Comparison of ENCODE assay signal across 23 cellular contexts in the genomic region with DNA sequence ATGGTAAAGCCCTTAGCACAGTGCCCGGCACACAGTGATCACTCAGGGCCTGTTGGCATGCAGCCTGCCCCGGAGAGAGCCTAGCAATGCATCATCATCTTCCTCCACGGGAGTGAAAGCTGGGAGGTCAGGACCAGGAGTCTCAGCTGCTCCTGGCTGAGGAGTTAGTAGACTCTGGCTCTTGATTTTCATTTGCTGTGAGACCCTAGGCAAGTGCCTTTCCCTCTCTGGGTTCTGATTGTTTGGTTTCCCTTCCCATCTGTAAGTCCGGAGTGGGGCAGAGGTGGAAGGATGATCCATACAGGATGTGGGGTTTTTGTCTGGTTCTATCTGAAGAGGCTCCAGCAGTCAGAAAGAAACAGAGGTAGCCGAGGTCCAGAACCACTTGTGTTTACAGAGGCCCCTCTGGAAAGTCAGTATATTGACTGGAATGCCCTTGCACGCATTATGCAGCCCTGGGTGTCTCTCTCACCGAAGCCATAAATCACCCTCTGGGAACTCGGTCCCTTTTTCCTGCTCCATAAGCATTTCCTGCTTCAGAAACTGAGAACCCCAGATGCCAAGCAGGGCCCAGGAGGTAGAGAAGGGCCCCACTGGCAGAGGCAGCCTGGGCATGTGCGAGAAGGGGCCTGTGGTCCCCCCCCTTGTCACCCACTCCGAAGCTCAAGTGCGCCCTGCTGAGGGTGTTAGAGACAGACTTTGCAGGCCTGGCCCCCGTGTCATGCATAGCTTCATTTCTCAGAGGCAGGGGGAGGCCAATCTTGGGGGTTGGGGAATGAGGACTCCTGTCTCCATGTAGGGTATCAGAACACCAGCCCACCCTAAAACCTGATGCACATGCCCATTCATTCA. TPM values are rescaled to one million over a fixed set of nuclear protein-coding genes. Genes with fewer than 3 reads are reported as not detected.
DNase-seq lines count a peak whose midpoint lies in the region; ATAC-seq, FAIRE-seq and TF ChIP-seq lines count a peak whose summit lies in the region.
"Had no signal": no experiment of that assay in that cellular context is flagged by ENCODE, and none has a peak within 500 bp of the region (broad histone marks: within the 10 kb centered on the region; RNA-seq: fewer than 3 reads in every experiment).

No MANE protein-coding gene starts in this region.

- TF ChIP-seq RAD21 in SK-N-SH (IDR thresholded peaks at IDR 0.05; ENCODE audit: low read length): no peak

- no peaks in the 10 kb centered on the region for H3K27me3 Mint-ChIP-seq in astrocyte (ENCODE audit: low read depth, unreplicated experiment)
- H3K27me3 Mint-ChIP-seq in activated T-helper 17 cell treated with anti-CD3 and anti-CD28 coated beads, Interleukin-2, amount 50 U/mL, for 72 hours: peaks cover 17% of the 10 kb centered on the region

- H3K9me3 ChIP-seq in SK-N-SH: no peaks in the 10 kb centered on the region
- H3K9me3 ChIP-seq in astrocyte (ENCODE audit: insufficient read depth, low read depth, low read length): no peaks in the 10 kb centered on the region
- H3K9me3 ChIP-seq: BLaER1 treated with 17β-estradiol and CSF1 and Interleukin-3, amounts not matched to agents 10 nM and 100 nM; lower lobe of right lung; pancreas had no signal

- no peak for TF ChIP-seq EP300 in SK-N-SH (IDR thresholded peaks at IDR 0.05; ENCODE audit: borderline replicate concordance in 1 of 2, low read depth in 1 of 2, low read length in 1 of 2)

- CTCF ChIA-PET in SK-N-SH (lab: Yijun Ruan, JAX): interaction anchor here (0.6 to 10.6 kb wide), 14 partner anchors 8 to 318 kb away, joined by 3 to 107 read pairs (median 6); a partner anchor contains a TSS

- FAIRE-seq in astrocyte (lab: Jason Lieb, UNC): no peak
- FAIRE-seq: pancreas had no signal

- DNase-seq in SK-N-SH (no peak), astrocyte (ENCODE audit: low read depth) (no peak), left kidney (ENCODE audit: low read depth, low spot score) (peak; percentile 54), substantia nigra (lab: John Stamatoyannopoulos, UW) (peak in 2 of 49 donors; percentile 31 to 32), NCI-H2107 (lab: John Stamatoyannopoulos, UW) (no peak), CD1c-positive myeloid dendritic cell (ENCODE audit: extremely low spot score) (no peak)
- DNase-seq: activated CD4-positive, alpha-beta T cell treated with anti-CD3 and anti-CD28 coated beads for 36 hours; GF-D8; KBM-7; lower lobe of right lung; naive B cell; NCI-H2081; RPMI8226; stimulated activated CD4-positive, alpha-beta T cell treated with anti-CD3 and anti-CD28 coated beads, Interleukin-2, amount 100 ng/mL, for 48 hours; stimulated activated naive CD8-positive, alpha-beta T cell treated with anti-CD3 and anti-CD28 coated beads, Interleukin-15, amount 100 ng/mL, for 72 hours; SW 1271 had no signal

- H3K79me2 ChIP-seq in SK-N-SH (ENCODE audit: insufficient read depth) (peaks cover 99% of the 10 kb centered on the region), astrocyte (ENCODE audit: insufficient read depth, low read length) (peaks cover 46% of the 10 kb centered on the region)

- H4K20me1 ChIP-seq in SK-N-SH (ENCODE audit: insufficient read depth) (peaks cover 90% of the 10 kb centered on the region), astrocyte (ENCODE audit: insufficient read depth, low read length) (peaks cover 78% of the 10 kb centered on the region)

- H3K4me3 ChIP-seq in SK-N-SH (ENCODE audit: low read depth in 2 of 2, low read length in 1 of 2): no peak overlapping the region
- H3K4me3 ChIP-seq in astrocyte (ENCODE audit: insufficient read depth, low read depth, low read length): no peak overlapping the region
- H3K4me3 ChIP-seq: BLaER1 treated with 17β-estradiol and CSF1 and Interleukin-3, amounts not matched to agents 10 nM and 100 nM; lower lobe of right lung; pancreas had no signal

- peak overlapping the region; percentile 34 to 98; a peak in 3 of 4 replicates for H3K27ac ChIP-seq in SK-N-SH (ENCODE audit: low read depth in 2 of 2, low read length in 1 of 2)
- H3K27ac ChIP-seq in astrocyte (ENCODE audit: low read depth, low read length): no peak overlapping the region
- peak overlapping the region; percentile 50 for H3K27ac ChIP-seq in substantia nigra (ENCODE audit: low read depth, low read length, poor library complexity, severe bottlenecking)
- H3K27ac ChIP-seq: 22Rv1; BLaER1 treated with 17β-estradiol and CSF1 and Interleukin-3, amounts not matched to agents 10 nM and 100 nM; lower lobe of right lung; pancreas had no signal

- H3K4me1 ChIP-seq in SK-N-SH (ENCODE audit: control insufficient read depth in 1 of 2, insufficient read depth in 2 of 2, low read depth in 1 of 2, low read length in 1 of 2) (peaks cover 56 to 86% of the 10 kb centered on the region in 2 experiments), astrocyte (ENCODE audit: insufficient read depth, low read length) (peaks cover 28% of the 10 kb centered on the region)
- H3K4me1 ChIP-seq: pancreas had no signal

- peak overlapping the region; percentile 72 for H3K4me3 Mint-ChIP-seq in astrocyte (ENCODE audit: unreplicated experiment)
- no peak overlapping the region for H3K4me3 Mint-ChIP-seq in activated T-helper 17 cell treated with anti-CD3 and anti-CD28 coated beads, Interleukin-2, amount 50 U/mL, for 72 hours
- H3K4me3 Mint-ChIP-seq: activated CD4-positive, alpha-beta T cell treated with anti-CD3 and anti-CD28 coated beads for 36 hours; naive B cell; stimulated activated naive CD8-positive, alpha-beta T cell treated with anti-CD3 and anti-CD28 coated beads, Interleukin-15, amount 100 ng/mL, for 72 hours had no signal

- H3K27me3 ChIP-seq in SK-N-SH (ENCODE audit: insufficient read depth) (no peaks in the 10 kb centered on the region), astrocyte (ENCODE audit: insufficient read depth, low read length) (no peaks in the 10 kb centered on the region)
- H3K27me3 ChIP-seq: pancreas had no signal

- H3K9ac ChIP-seq in SK-N-SH: no peak overlapping the region
- H3K9ac ChIP-seq in astrocyte (ENCODE audit: low read length): no peak overlapping the region
- H3K9ac ChIP-seq: BLaER1 treated with 17β-estradiol and CSF1 and Interleukin-3, amounts not matched to agents 10 nM and 100 nM had no signal

- H3F3A ChIP-seq in SK-N-SH (replicated peaks; ENCODE audit: insufficient read depth): peaks cover 14% of the 10 kb centered on the region

- WGBS in SK-N-SH (ENCODE audit: low lambda C conversion rate): 56% methylated on average over 9 of the region's 12 CpGs

- peaks cover 6% of the 10 kb centered on the region for H3K36me3 Mint-ChIP-seq in astrocyte (ENCODE audit: low read depth, unreplicated experiment)
- H3K36me3 Mint-ChIP-seq in activated T-helper 17 cell treated with anti-CD3 and anti-CD28 coated beads, Interleukin-2, amount 50 U/mL, for 72 hours (ENCODE audit: low read depth): no peaks in the 10 kb centered on the region
- H3K36me3 Mint-ChIP-seq: naive B cell had no signal

- H3K4me2 ChIP-seq in SK-N-SH (peak overlapping the region; percentile 30; the same call in 1 of the 2 replicates), astrocyte (ENCODE audit: low read length) (no peak overlapping the region)
- H3K4me2 ChIP-seq: BLaER1 treated with 17β-estradiol and CSF1 and Interleukin-3, amounts not matched to agents 10 nM and 100 nM had no signal

- H3K27ac Mint-ChIP-seq in astrocyte (ENCODE audit: unreplicated experiment): no peak overlapping the region
- H3K27ac Mint-ChIP-seq in activated T-helper 17 cell treated with anti-CD3 and anti-CD28 coated beads, Interleukin-2, amount 50 U/mL, for 72 hours: no peak overlapping the region
- H3K27ac Mint-ChIP-seq: activated CD4-positive, alpha-beta T cell treated with anti-CD3 and anti-CD28 coated beads for 36 hours had no signal

- peaks cover 0 to 3% of the 10 kb centered on the region in 2 experiments for H3K36me3 ChIP-seq in SK-N-SH (replicated peaks in 1 of 2; ENCODE audit: control insufficient read depth in 1 of 2, insufficient read depth in 2 of 2, low read length in 1 of 2)
- no peaks in the 10 kb centered on the region for H3K36me3 ChIP-seq in astrocyte (ENCODE audit: insufficient read depth, low read length)
- H3K36me3 ChIP-seq: BLaER1 treated with 17β-estradiol and CSF1 and Interleukin-3, amounts not matched to agents 10 nM and 100 nM; lower lobe of right lung; pancreas had no signal

- POLR2A ChIA-PET in SK-N-SH (lab: Yijun Ruan, JAX): interaction anchor here (0.9 to 3.7 kb wide), 4 partner anchors 15 to 35 kb away, joined by 3 to 23 read pairs (median 4); no protein-coding TSS in a partner anchor

- no peak overlapping the region for H2AFZ ChIP-seq in SK-N-SH (ENCODE audit: low read depth)
- H2AFZ ChIP-seq in astrocyte (ENCODE audit: low read depth, low read length): no peak overlapping the region

- TF ChIP-seq CTCF in SK-N-SH (IDR thresholded peaks at IDR 0.05): no peak
- no peak for TF ChIP-seq CTCF in astrocyte (IDR thresholded peaks at IDR 0.05; ENCODE audit: insufficient read depth, low read depth, low read length)

- no peaks in the 10 kb centered on the region for H3K9me2 ChIP-seq in SK-N-SH

- no peak for ATAC-seq in SK-N-SH treated with all-trans-retinoic acid at 6 μM for 48 hours
- no peak for ATAC-seq in activated T-helper 17 cell treated with anti-CD3 and anti-CD28 coated beads, Interleukin-2, amount 50 U/mL, for 72 hours (replicated peaks)
- ATAC-seq: activated CD4-positive, alpha-beta T cell treated with anti-CD3 and anti-CD28 coated beads for 36 hours; esophagus mucosa; HCT116; lower lobe of right lung; pancreas; stimulated activated naive CD8-positive, alpha-beta T cell treated with anti-CD3 and anti-CD28 coated beads, Interleukin-15, amount 100 ng/mL, for 72 hours had no signal

- H3K4me1 Mint-ChIP-seq in astrocyte (ENCODE audit: low read depth, unreplicated experiment): peaks cover 45% of the 10 kb centered on the region
- no peaks in the 10 kb centered on the region for H3K4me1 Mint-ChIP-seq in activated T-helper 17 cell treated with anti-CD3 and anti-CD28 coated beads, Interleukin-2, amount 50 U/mL, for 72 hours

- no peaks in the 10 kb centered on the region for H3K9me3 Mint-ChIP-seq in astrocyte (ENCODE audit: unreplicated experiment)
- no peaks in the 10 kb centered on the region for H3K9me3 Mint-ChIP-seq in activated T-helper 17 cell treated with anti-CD3 and anti-CD28 coated beads, Interleukin-2, amount 50 U/mL, for 72 hours
- H3K9me3 Mint-ChIP-seq: naive B cell; stimulated activated naive CD8-positive, alpha-beta T cell treated with anti-CD3 and anti-CD28 coated beads, Interleukin-15, amount 100 ng/mL, for 72 hours had no signal

TF ChIP-seq in SK-N-SH treated with all-trans-retinoic acid at 6 μM for 48 hours, 23 proteins besides CTCF, POLR2A, EP300 and RAD21 (continues in another document):
- TF ChIP-seq ZFP30 (CRISPR knock-in tag; IDR thresholded peaks at IDR 0.05): no peak
- no peak for TF ChIP-seq ZNF70 (CRISPR knock-in tag; IDR thresholded peaks at IDR 0.05)
- no peak for TF ChIP-seq PPARA (CRISPR knock-in tag; IDR thresholded peaks at IDR 0.05; ENCODE audit: borderline replicate concordance)
- TF ChIP-seq TCF4 (CRISPR knock-in tag; IDR thresholded peaks at IDR 0.05; ENCODE audit: borderline replicate concordance): no peak

RNA-seq across cellular contexts. Expression of a gene that starts 8.5 kb away (rescaled TPM):
- 12.2 and 13.8 TPM in 2 replicates for polyA plus RNA-seq in SK-N-SH (2012; rRNA removed)
- 7.9 and 13.9 TPM in 2 replicates for polyA plus RNA-seq in SK-N-SH (2012; cell fraction: cytosol; rRNA removed)
- 19.4 and 24.8 TPM in 2 replicates for polyA plus RNA-seq in SK-N-SH (2012; cell fraction: nucleus; rRNA removed)
- 15.0 and 32.8 TPM in 2 replicates for total RNA-seq in astrocyte
- total RNA-seq in activated T-helper 17 cell treated with anti-CD3 and anti-CD28 coated beads, Interleukin-2, amount 50 U/mL, for 72 hours: under 1 TPM in 1 of 2 donors, not detected in 1; 0.04 TPM

Comparison
In these comparisons a context has a peak if more than half of its experiments do, and no peak if none do; other contexts are left out.
1. RNA of a gene that starts 8.5 kb away (total RNA-seq): 15.0 to 32.8 TPM in astrocyte; 0.04 TPM in activated T-helper 17 cell treated with anti-CD3 and anti-CD28 coated beads, Interleukin-2, amount 50 U/mL, for 72 hours; every median in the first group is over 10 times any median in the second.